In genomic region chr2:112941753-112942653, GRCh38 we compare ENCODE assay signal across 8 cellular contexts. TPM values are rescaled to one million over a fixed set of nuclear protein-coding genes. Genes with fewer than 3 reads are reported as not detected.
DNase-seq lines count a peak whose midpoint lies in the region; ATAC-seq and TF ChIP-seq lines count a peak whose summit lies in the region.

No MANE protein-coding gene starts in this region.

- intact Hi-C loops in right cardiac atrium (cut with DNase I) = loop anchor here in 3 of 4 donors (5.0 kb wide), 1 partner anchor 195 kb away; no protein-coding TSS in a partner anchor
- intact Hi-C loops in sciatic nerve (cut with DNase I) = loop anchor here (10.0 kb wide), 1 partner anchor 187 kb away; no protein-coding TSS in a partner anchor

- no peaks in the 10 kb centered on the region for H3K9me2 ChIP-seq in MM.1S (replicated peaks; ENCODE audit: insufficient read depth, low read length)

- H3K36me3 ChIP-seq in MM.1S (replicated peaks; ENCODE audit: insufficient read depth, low read length) = no peaks in the 10 kb centered on the region

- ATAC-seq in GM21825 (IDR thresholded peaks at IDR 0.05; ENCODE audit: unreplicated experiment) = peak; percentile 75
- peak; percentile 95 for ATAC-seq in activated naive CD8-positive, alpha-beta T cell treated with anti-CD3 and anti-CD28 coated beads, Interleukin-2, amount 50 U/mL, for 24 hours
- peak; percentile 38 to 78 for ATAC-seq in right cardiac atrium
- peak; percentile 48 for ATAC-seq in sciatic nerve
- ATAC-seq in HG03025 (IDR thresholded peaks at IDR 0.05; ENCODE audit: low FRiP score, unreplicated experiment) = no peak

- H3K9me3 ChIP-seq in MM.1S (replicated peaks; ENCODE audit: insufficient read depth, low read length) (no peaks in the 10 kb centered on the region), right cardiac atrium (ENCODE audit: control insufficient read depth, low read length) (no peaks in the 10 kb centered on the region)

- no peak overlapping the region for H3K27ac Mint-ChIP-seq in activated naive CD8-positive, alpha-beta T cell treated with anti-CD3 and anti-CD28 coated beads, Interleukin-2, amount 50 U/mL, for 24 hours

- H3K27ac ChIP-seq in MM.1S (ENCODE audit: low read length) (no peak overlapping the region), right cardiac atrium (ENCODE audit: low read length) (no peak overlapping the region)

- H3K36me3 Mint-ChIP-seq in activated naive CD8-positive, alpha-beta T cell treated with anti-CD3 and anti-CD28 coated beads, Interleukin-2, amount 50 U/mL, for 24 hours (ENCODE audit: low read depth) = no peaks in the 10 kb centered on the region

- H3K9me3 Mint-ChIP-seq in activated naive CD8-positive, alpha-beta T cell treated with anti-CD3 and anti-CD28 coated beads, Interleukin-2, amount 50 U/mL, for 24 hours = no peaks in the 10 kb centered on the region

- H3K4me1 ChIP-seq in MM.1S (ENCODE audit: low read length) (0 out of 2 replicates have a peak, but pooled peaks cover 4% of the 10 kb centered on the region), right cardiac atrium (ENCODE audit: control insufficient read depth, insufficient read depth, low read length) (no peaks in the 10 kb centered on the region)

- peak; percentile 98 for TF ChIP-seq CTCF in MM.1S (IDR thresholded peaks at IDR 0.05; ENCODE audit: low read length)

- H3K4me3 ChIP-seq in MM.1S (ENCODE audit: low read length) (no peak overlapping the region), right cardiac atrium (ENCODE audit: low read length) (no peak overlapping the region)

- H3K27me3 ChIP-seq in MM.1S (replicated peaks; ENCODE audit: insufficient read depth, low read length) (no peaks in the 10 kb centered on the region), right cardiac atrium (ENCODE audit: control insufficient read depth, insufficient read depth) (no peaks in the 10 kb centered on the region)

- peak overlapping the region; percentile 20; the same call in 1 of the 2 replicates for H3K4me2 ChIP-seq in MM.1S (ENCODE audit: low read depth, low read length)

- H3K27me3 Mint-ChIP-seq in activated naive CD8-positive, alpha-beta T cell treated with anti-CD3 and anti-CD28 coated beads, Interleukin-2, amount 50 U/mL, for 24 hours = no peaks in the 10 kb centered on the region

- H3F3A ChIP-seq in MM.1S (ENCODE audit: insufficient read depth, low read length) = no peaks in the 10 kb centered on the region

- 26% methylated on average over 14 of the region's 14 CpGs for WGBS in right cardiac atrium

- H3K9ac ChIP-seq in MM.1S (ENCODE audit: low read length) = no peak overlapping the region

- H2AFZ ChIP-seq in MM.1S (ENCODE audit: low read length) = peak overlapping the region; percentile 35

- no peaks in the 10 kb centered on the region for H4K20me1 ChIP-seq in MM.1S (ENCODE audit: insufficient read depth, low read length)

- no peaks in the 10 kb centered on the region for H3K79me2 ChIP-seq in MM.1S (ENCODE audit: low read length)

- H3K4me3 Mint-ChIP-seq in activated naive CD8-positive, alpha-beta T cell treated with anti-CD3 and anti-CD28 coated beads, Interleukin-2, amount 50 U/mL, for 24 hours = no peak overlapping the region

- DNase-seq in GM03348 (ENCODE audit: low spot score) (peak; percentile 84), MM.1S (peak; percentile 94), SKM-1 (lab: John Stamatoyannopoulos, UW; ENCODE audit: unreplicated experiment) (peak; percentile 54), right cardiac atrium (peak; percentile 49 to 73 (median 64)), sciatic nerve (ENCODE audit: low spot score) (peak; percentile 79)
- peak; percentile 77 for DNase-seq in activated naive CD8-positive, alpha-beta T cell treated with anti-CD3 and anti-CD28 coated beads, Interleukin-2, amount 50 U/mL, for 24 hours

- no peaks in the 10 kb centered on the region for H3K4me1 Mint-ChIP-seq in activated naive CD8-positive, alpha-beta T cell treated with anti-CD3 and anti-CD28 coated beads, Interleukin-2, amount 50 U/mL, for 24 hours

RNA-seq across cellular contexts. Expression of gene IL37, which starts 31.0 kb away (rescaled TPM):
- total RNA-seq in right cardiac atrium (not detected), sciatic nerve (not detected)
- not detected for polyA plus RNA-seq in right cardiac atrium

RNA-seq across cellular contexts. Expression of gene IL36G, which starts 35.8 kb away (rescaled TPM):
- total RNA-seq in right cardiac atrium (not detected), sciatic nerve (not detected)
- not detected for polyA plus RNA-seq in right cardiac atrium
